1 cellular context compared by ENCODE assay signal in the genomic region with DNA sequence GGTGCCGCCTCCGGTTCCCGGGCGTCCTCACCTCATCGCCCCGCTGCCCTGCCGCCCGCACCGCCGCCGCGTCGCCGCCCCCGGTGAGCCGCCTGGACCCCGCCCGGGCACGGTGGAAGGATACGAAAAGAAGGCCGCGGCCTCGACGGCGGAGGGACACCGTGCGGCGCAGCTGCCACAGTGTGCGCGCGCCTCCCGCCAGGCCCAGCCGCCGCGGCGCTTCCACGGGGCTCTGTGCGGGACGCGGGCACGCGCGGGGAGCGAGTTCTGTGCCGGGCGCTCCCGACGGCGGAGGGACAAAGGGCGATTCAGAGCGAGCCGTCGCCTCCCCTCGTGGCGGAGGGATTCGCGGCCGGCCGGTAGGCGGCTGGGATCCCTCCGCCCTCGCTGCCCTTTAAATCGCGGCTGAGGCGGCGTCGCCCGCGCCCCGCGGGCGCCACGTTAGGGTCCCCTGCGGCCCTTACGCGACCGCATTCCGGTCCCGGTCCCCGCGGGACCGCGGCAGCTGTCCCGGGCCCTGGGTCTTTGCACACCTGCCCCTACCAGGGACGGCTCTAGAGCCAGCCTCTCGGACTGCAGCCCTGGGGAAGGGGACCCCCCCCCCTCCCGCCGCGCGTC.
TF ChIP-seq lines count a peak whose summit lies in the region.

No MANE protein-coding gene starts in this region.

TF ChIP-seq in HCT116, 20 proteins besides CTCF, POLR2A, EP300 and RAD21 (continued from another document):
- TF ChIP-seq REST (IDR thresholded peaks at IDR 0.05; ENCODE audit: low read depth), result no peak
- no peak for TF ChIP-seq CEBPB (IDR thresholded peaks at IDR 0.05; ENCODE audit: low read depth)
- TF ChIP-seq SP1 (IDR thresholded peaks at IDR 0.05; ENCODE audit: low read depth), result peak; percentile 45; the same call in 1 of the 2 replicates
- TF ChIP-seq, protein P1, sequence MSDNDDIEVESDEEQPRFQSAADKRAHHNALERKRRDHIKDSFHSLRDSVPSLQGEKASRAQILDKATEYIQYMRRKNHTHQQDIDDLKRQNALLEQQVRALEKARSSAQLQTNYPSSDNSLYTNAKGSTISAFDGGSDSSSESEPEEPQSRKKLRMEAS (IDR thresholded peaks at IDR 0.05), result peak; percentile 76; the same call in 1 of the 2 replicates
- peak; percentile 79 for TF ChIP-seq YY1 (IDR thresholded peaks at IDR 0.05; ENCODE audit: extremely low read depth, insufficient replicate concordance, low read depth, low read length)
- TF ChIP-seq JUND (IDR thresholded peaks at IDR 0.05), result peak; percentile 75
- peak; percentile 76; the same call in 1 of the 2 replicates for TF ChIP-seq SIN3A (IDR thresholded peaks at IDR 0.05; ENCODE audit: low read depth)
